13 cellular contexts compared by ENCODE assay signal in genomic region chr3:129795596-129795995, GRCh38.
DNase-seq lines count a peak whose midpoint lies in the region; ATAC-seq and TF ChIP-seq lines count a peak whose summit lies in the region.
"Had no signal": no experiment of that assay in that cellular context is flagged by ENCODE, and none has a peak within 500 bp of the region (broad histone marks: within the 10 kb centered on the region; RNA-seq: fewer than 3 reads in every experiment).

No MANE protein-coding gene starts in this region.

- H3K27me3 Mint-ChIP-seq in activated CD4-positive, alpha-beta T cell treated with anti-CD3 and anti-CD28 coated beads for 36 hours, result no peaks in the 10 kb centered on the region

- no peak overlapping the region for H3K27ac Mint-ChIP-seq in activated CD4-positive, alpha-beta T cell treated with anti-CD3 and anti-CD28 coated beads for 36 hours

- H3K27me3 ChIP-seq in MG63 (no peaks in the 10 kb centered on the region), dorsolateral prefrontal cortex (no peaks in the 10 kb centered on the region), gastrocnemius medialis (no peaks in the 10 kb centered on the region)
- H3K27me3 ChIP-seq: sigmoid colon, tibial artery had no signal

- POLR2A ChIA-PET in activated CD4-positive, alpha-beta T cell treated with anti-CD3 and anti-CD28 coated beads for 36 hours (lab: Charles Lee), result no interaction called here

- ATAC-seq in activated CD4-positive, alpha-beta T cell treated with anti-CD3 and anti-CD28 coated beads for 36 hours, result no peak
- ATAC-seq in gastrocnemius medialis, result no peak

- TF ChIP-seq POLR2A in erythroblast (IDR thresholded peaks at IDR 0.05; ENCODE audit: low read length) (no peak), gastrocnemius medialis (IDR thresholded peaks at IDR 0.05) (no peak)

- TF ChIP-seq CTCF in dorsolateral prefrontal cortex (IDR thresholded peaks at IDR 0.05 in 54 of 56, conservative IDR thresholded peaks at IDR 0.05 in 2 of 56; ENCODE audit: low read depth in 1 of 56, partially characterized antibody in 56 of 56), result no peak
- no peak for TF ChIP-seq CTCF in gastrocnemius medialis (IDR thresholded peaks at IDR 0.05 in 4 of 5, conservative IDR thresholded peaks at IDR 0.05 in 1 of 5)

- CTCF ChIA-PET in activated CD4-positive, alpha-beta T cell treated with anti-CD3 and anti-CD28 coated beads for 36 hours (lab: Charles Lee), result no interaction called here

- H3K36me3 Mint-ChIP-seq in activated CD4-positive, alpha-beta T cell treated with anti-CD3 and anti-CD28 coated beads for 36 hours (ENCODE audit: low read depth), result no peaks in the 10 kb centered on the region

- no peaks in the 10 kb centered on the region for H3K9me3 Mint-ChIP-seq in activated CD4-positive, alpha-beta T cell treated with anti-CD3 and anti-CD28 coated beads for 36 hours (ENCODE audit: low read depth)

- H3K36me3 ChIP-seq in MG63 (no peaks in the 10 kb centered on the region), gastrocnemius medialis (no peaks in the 10 kb centered on the region)
- H3K36me3 ChIP-seq: sigmoid colon, tibial artery had no signal

- no peak overlapping the region for H3K4me3 Mint-ChIP-seq in activated CD4-positive, alpha-beta T cell treated with anti-CD3 and anti-CD28 coated beads for 36 hours

- in situ Hi-C loops in gastrocnemius medialis (cut with MboI; ENCODE audit: low sequenced_read_pairs in 4 of 4), result no loop called here

- DNase-seq in Daoy (ENCODE audit: low read depth), result peak; percentile 72
- DNase-seq in MG63, result peak; percentile 40
- DNase-seq in dermis blood vessel endothelial cell, result peak; percentile 64
- peak; percentile 71 to 79 for DNase-seq in lung microvascular endothelial cell (ENCODE audit: low read depth in 2 of 2)
- no peak for DNase-seq in activated CD4-positive, alpha-beta T cell treated with anti-CD3 and anti-CD28 coated beads for 36 hours
- no peak for DNase-seq in dorsolateral prefrontal cortex
- no peak for DNase-seq in erythroblast (lab: John Stamatoyannopoulos, UW)
- DNase-seq in gastrocnemius medialis, result no peak
- DNase-seq: activated gamma-delta T cell, AML-193, sigmoid colon, T-helper 1 cell, tibial artery had no signal

- H3K4me1 Mint-ChIP-seq in activated CD4-positive, alpha-beta T cell treated with anti-CD3 and anti-CD28 coated beads for 36 hours, result peaks cover 27% of the 10 kb centered on the region

- H3K4me1 ChIP-seq in gastrocnemius medialis, result peaks cover 16 to 32% of the 10 kb centered on the region in 2 donors

- H3K4me3 ChIP-seq in MG63, result no peak overlapping the region
- no peak overlapping the region for H3K4me3 ChIP-seq in dorsolateral prefrontal cortex
- no peak overlapping the region for H3K4me3 ChIP-seq in gastrocnemius medialis
- H3K4me3 ChIP-seq: sigmoid colon, tibial artery had no signal

- H3K27ac ChIP-seq in dorsolateral prefrontal cortex (peak overlapping the region in 1 of 59 donors; percentile 66), gastrocnemius medialis (no peak overlapping the region)
- H3K27ac ChIP-seq: tibial artery had no signal

- H3K9me3 ChIP-seq in MG63 (no peaks in the 10 kb centered on the region), gastrocnemius medialis (no peaks in the 10 kb centered on the region)
- H3K9me3 ChIP-seq: sigmoid colon, tibial artery had no signal

- intact Hi-C loops in activated CD4-positive, alpha-beta T cell treated with anti-CD3 and anti-CD28 coated beads for 36 hours (cut with DNase I, micrococcal nuclease), result no loop called here
- intact Hi-C loops in dorsolateral prefrontal cortex (cut with DNase I) (no loop called here), gastrocnemius medialis (cut with DNase I; ENCODE audit: low total_unique reads) (no loop called here)

Comparison
In these comparisons a context has a peak if more than half of its experiments do, and no peak if none do; other contexts are left out.
1. DNase-seq: peak in Daoy (single experiment), MG63 (single experiment), dermis blood vessel endothelial cell (single experiment) and lung microvascular endothelial cell (2 of 2); none in activated CD4-positive, alpha-beta T cell treated with anti-CD3 and anti-CD28 coated beads for 36 hours (single experiment), dorsolateral prefrontal cortex (0 of 10), erythroblast (0 of 2) and gastrocnemius medialis (0 of 2).